Comparison of ENCODE assay signal across 8 cellular contexts in the genomic region with DNA sequence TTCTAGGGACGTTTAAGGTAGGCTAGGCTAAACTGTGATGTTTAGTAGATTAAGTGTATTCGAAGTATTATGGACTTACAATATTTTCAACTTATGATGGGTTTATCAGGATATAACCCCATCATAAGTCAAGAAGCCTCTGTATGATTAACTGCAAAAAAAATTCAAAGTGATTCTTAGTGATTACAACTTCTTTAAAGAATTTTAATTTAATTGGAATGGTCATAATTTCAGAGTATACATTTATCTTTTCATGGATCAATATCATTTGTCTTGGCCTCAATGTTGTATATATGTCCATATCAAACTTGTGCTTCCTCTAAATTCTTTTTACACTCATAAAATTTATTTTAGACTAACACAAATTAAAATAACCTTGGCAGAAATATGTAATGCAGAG.
"Had no signal": no experiment of that assay in that cellular context is flagged by ENCODE, and none has a peak within 500 bp of the region (broad histone marks: within the 10 kb centered on the region; RNA-seq: fewer than 3 reads in every experiment).

No MANE protein-coding gene starts in this region.

- FAIRE-seq: G401.6, GM12878, GM12891, GM12892, GM18507, GM19239 had no signal

- ATAC-seq: GM12878 had no signal

- H3K4me3 ChIP-seq: GM12878 had no signal

- DNase-seq: GDM1, GF-D8 had no signal
